Comparison of ENCODE assay signal across 15 cellular contexts in genomic region chr11:8265681-8266241, GRCh38. TPM values are rescaled to one million over a fixed set of nuclear protein-coding genes. Genes with fewer than 3 reads are reported as not detected.
A peak's percentile ranks its signal among the peaks of the same experiment; 100 is the strongest.
DNase-seq lines count a peak whose midpoint lies in the region; FAIRE-seq and TF ChIP-seq lines count a peak whose summit lies in the region.
"Had no signal": no experiment of that assay in that cellular context is flagged by ENCODE, and none has a peak within 500 bp of the region (broad histone marks: within the 10 kb centered on the region; RNA-seq: fewer than 3 reads in every experiment).

No MANE protein-coding gene starts in this region.

- H3K56ac ChIP-seq in H1 (replicated peaks; ENCODE audit: insufficient read length, low read depth, low read length), result no peak overlapping the region

- no peak for FAIRE-seq in H1 (lab: Jason Lieb, UNC)

- TF ChIP-seq RAD21 in H1 (IDR thresholded peaks at IDR 0.05 in 1 of 2, conservative IDR thresholded peaks at IDR 0.05 in 1 of 2; ENCODE audit: low read depth in 2 of 2, low read length in 2 of 2), result peak; percentile 54 to 65

- DNase-seq in H1 (ENCODE audit: low read depth in 1 of 2, low spot score in 2 of 2), result no peak
- peak; percentile 79 for DNase-seq in osteoblast (ENCODE audit: insufficient read length, low spot score, missing footprints)
- no peak for DNase-seq in NCI-H2171 (lab: John Stamatoyannopoulos, UW)
- no peak for DNase-seq in activated CD4-positive, alpha-beta T cell treated with anti-CD3 and anti-CD28 coated beads for 4 hours
- no peak for DNase-seq in kidney tubule cell (ENCODE audit: low spot score)
- DNase-seq: activated CD8-positive, alpha-beta memory T cell treated with anti-CD3 and anti-CD28 coated beads, Interleukin-2, amount 50 U/mL, for 4 hours; EL; esophagus squamous epithelium; NCI-H510A had no signal

- H2AFZ ChIP-seq in OCI-LY3 (ENCODE audit: low read depth, low read length), result no peak overlapping the region
- no peak overlapping the region for H2AFZ ChIP-seq in H1 (ENCODE audit: low read length)
- no peak overlapping the region for H2AFZ ChIP-seq in osteoblast (ENCODE audit: low read length)

- H4K8ac ChIP-seq in H1 (ENCODE audit: extremely low read depth, insufficient read depth, low read length), result no peak overlapping the region

- CTCF ChIA-PET in H1 (lab: Charles Lee; ENCODE audit: partially characterized antibody), result interaction anchor here (0.6 to 16.6 kb wide), 33 partner anchors 9 to 814 kb away, joined by 3 to 171 read pairs (median 11); no protein-coding TSS in a partner anchor

- H2BK120ac ChIP-seq in H1 (replicated peaks; ENCODE audit: low read depth, low read length), result no peak overlapping the region

- H3K9me3 ChIP-seq in OCI-LY3 (ENCODE audit: insufficient read depth, low read length), result no peaks in the 10 kb centered on the region
- no peaks in the 10 kb centered on the region for H3K9me3 ChIP-seq in H1 (ENCODE audit: insufficient read depth in 2 of 2, low read depth in 1 of 2, low read length in 1 of 2)
- H3K9me3 ChIP-seq in osteoblast (ENCODE audit: low read depth, low read length), result no peaks in the 10 kb centered on the region
- H3K9me3 ChIP-seq: esophagus squamous epithelium, tibial artery had no signal

- no peaks in the 10 kb centered on the region for H3K79me1 ChIP-seq in H1 (ENCODE audit: low read depth, low read length)

- H3K27me3 ChIP-seq in OCI-LY3 (ENCODE audit: low read depth, low read length) (peaks cover 19% of the 10 kb centered on the region; the same call in 1 of the 2 replicates), H1 (replicated peaks in 1 of 4; ENCODE audit: control insufficient read depth in 3 of 4, extremely low read depth in 1 of 4, insufficient read depth in 3 of 4, low read length in 3 of 4) (peaks cover 60 to 96% (median 87%) of the 10 kb centered on the region in 4 experiments), osteoblast (ENCODE audit: insufficient read depth, low read length) (peaks cover 87% of the 10 kb centered on the region)

- no peak overlapping the region for H2BK12ac ChIP-seq in H1 (ENCODE audit: low read depth, low read length)

- H3K4me2 ChIP-seq in OCI-LY3 (ENCODE audit: low read length) (no peak overlapping the region), H1 (ENCODE audit: insufficient read depth in 1 of 2, low read depth in 2 of 2, low read length in 2 of 2) (no peak overlapping the region), osteoblast (ENCODE audit: insufficient read depth, low read length) (no peak overlapping the region)
- H3K4me2 ChIP-seq: KMS-11 had no signal

- H3K14ac ChIP-seq in H1 (ENCODE audit: insufficient read length), result no peak overlapping the region

- H2AK5ac ChIP-seq in H1 (ENCODE audit: low read depth, low read length), result no peak overlapping the region

- H3K9ac ChIP-seq in OCI-LY3 (ENCODE audit: low read length) (no peak overlapping the region), H1 (replicated peaks in 1 of 4; ENCODE audit: extremely low read depth in 1 of 4, low read depth in 3 of 4, low read length in 3 of 4) (no peak overlapping the region)
- H3K9ac ChIP-seq: KMS-11 had no signal

- H3K4ac ChIP-seq in H1 (replicated peaks; ENCODE audit: insufficient read length, low read depth, low read length), result no peak overlapping the region

- H4K5ac ChIP-seq in H1 (ENCODE audit: insufficient read length, low read depth, low read length), result no peak overlapping the region

- H2BK15ac ChIP-seq in H1 (ENCODE audit: low read length), result 0 out of 2 replicates have a peak overlapping the region, but pooled peaks have one; percentile 81

- TF ChIP-seq POLR2A in H1 (IDR thresholded peaks at IDR 0.05; ENCODE audit: control extremely low read depth in 1 of 2, low read depth in 2 of 2, low read length in 2 of 2), result no peak

- H2BK5ac ChIP-seq in H1 (ENCODE audit: low read depth, low read length), result no peak overlapping the region

- no peak overlapping the region for H3K4me3 ChIP-seq in OCI-LY3 (ENCODE audit: low read length)
- no peak overlapping the region for H3K4me3 ChIP-seq in H1 (ENCODE audit: extremely low read depth in 1 of 4, insufficient read depth in 2 of 4, low read depth in 3 of 4, low read length in 4 of 4)
- no peak overlapping the region for H3K4me3 ChIP-seq in osteoblast (ENCODE audit: insufficient read depth, low read length)
- H3K4me3 ChIP-seq: esophagus squamous epithelium, tibial artery had no signal

- H3K36me3 ChIP-seq in OCI-LY3 (replicated peaks; ENCODE audit: low read depth, low read length) (no peaks in the 10 kb centered on the region), H1 (ENCODE audit: control insufficient read depth in 2 of 4, insufficient read depth in 4 of 4, low read length in 3 of 4) (peaks cover 0 to 7% (median 0%) of the 10 kb centered on the region in 4 experiments; a peak in 1 of 8 replicates), osteoblast (ENCODE audit: insufficient read depth, low read length) (no peaks in the 10 kb centered on the region)
- H3K36me3 ChIP-seq: esophagus squamous epithelium, tibial artery had no signal

- H3K79me2 ChIP-seq in OCI-LY3 (ENCODE audit: low read length) (no peaks in the 10 kb centered on the region), H1 (ENCODE audit: control insufficient read depth in 1 of 2, insufficient read depth in 2 of 2, low read length in 2 of 2) (no peaks in the 10 kb centered on the region), osteoblast (ENCODE audit: insufficient read depth, low read length) (no peaks in the 10 kb centered on the region)

- no peak overlapping the region for H3K23ac ChIP-seq in H1 (ENCODE audit: insufficient read length)

- H3K18ac ChIP-seq in H1 (ENCODE audit: extremely low read depth, low read length), result no peak overlapping the region

- POLR2A ChIA-PET in H1 (lab: Charles Lee; ENCODE audit: partially characterized antibody), result no interaction called here

- H2BK20ac ChIP-seq in H1 (ENCODE audit: low read length), result no peak overlapping the region

- H4K20me1 ChIP-seq in OCI-LY3 (ENCODE audit: insufficient read depth, low read length), result no peaks in the 10 kb centered on the region
- H4K20me1 ChIP-seq in H1 (replicated peaks in 1 of 2; ENCODE audit: control insufficient read depth in 1 of 2, insufficient read depth in 2 of 2, low read length in 2 of 2), result peaks cover 0 to 9% of the 10 kb centered on the region in 2 experiments
- peaks cover 3% of the 10 kb centered on the region for H4K20me1 ChIP-seq in osteoblast (ENCODE audit: insufficient read depth, low read length)

- 0 out of 2 replicates have a peak, but pooled peaks cover 3% of the 10 kb centered on the region for H3K4me1 ChIP-seq in OCI-LY3 (ENCODE audit: low read length)
- H3K4me1 ChIP-seq in H1 (replicated peaks in 1 of 4; ENCODE audit: control insufficient read depth in 3 of 4, insufficient read depth in 4 of 4, low read length in 3 of 4), result peaks cover 0 to 13% (median 8%) of the 10 kb centered on the region in 4 experiments; a peak in 6 of 7 replicates
- peaks cover 11% of the 10 kb centered on the region for H3K4me1 ChIP-seq in osteoblast (ENCODE audit: insufficient read depth, low read length)

- peaks cover 15% of the 10 kb centered on the region; the same call in 1 of the 2 replicates for H3K23me2 ChIP-seq in H1 (ENCODE audit: low read depth, low read length)

- H3K27ac ChIP-seq in OCI-LY3 (ENCODE audit: low read length) (no peak overlapping the region), H1 (ENCODE audit: low read depth, low read length) (no peak overlapping the region), osteoblast (ENCODE audit: low read depth, low read length) (no peak overlapping the region)
- H3K27ac ChIP-seq: esophagus squamous epithelium, KMS-11, tibial artery had no signal

- TF ChIP-seq EP300 in H1 (IDR thresholded peaks at IDR 0.05; ENCODE audit: borderline replicate concordance in 1 of 2, low read depth in 2 of 2, low read length in 2 of 2), result no peak

- H4K91ac ChIP-seq in H1 (replicated peaks; ENCODE audit: insufficient read length, low read length), result no peak overlapping the region

- TF ChIP-seq CTCF in GM12872 (IDR thresholded peaks at IDR 0.05; ENCODE audit: insufficient read depth, low read depth, low read length) (peak; percentile 16; the same call in 1 of the 3 replicates), OCI-LY3 (IDR thresholded peaks at IDR 0.05; ENCODE audit: low read depth, low read length) (peak; percentile 19; the same call in 1 of the 2 replicates), H1 (IDR thresholded peaks at IDR 0.05; ENCODE audit: control extremely low read depth in 1 of 3, insufficient read depth in 1 of 3, low read depth in 1 of 3, low read length in 3 of 3) (peak; percentile 63 to 77 (median 68)), osteoblast (IDR thresholded peaks at IDR 0.05; ENCODE audit: extremely low read depth, low read depth, low read length) (peak; percentile 29)

- 76% methylated on average over 6 of the region's 6 CpGs; no CpG with 5 or more reads in 1 of the 2 experiments for WGBS in H1 (ENCODE audit: extremely low coverage in 1 of 2, insufficient coverage in 1 of 2, insufficient read length in 1 of 2, insufficient replicate concordance in 2 of 2, low coverage in 1 of 2, low lambda C conversion rate in 2 of 2, missing lambda C conversion rate in 1 of 2), 2 experiments

TF ChIP-seq in H1, 55 proteins besides CTCF, POLR2A, EP300 and RAD21 (continues in another document):
- TF ChIP-seq NANOG (IDR thresholded peaks at IDR 0.05; ENCODE audit: insufficient read depth, low read depth, low read length, poor library complexity, severe bottlenecking), result no peak
- TF ChIP-seq BACH1 (IDR thresholded peaks at IDR 0.05; ENCODE audit: low read length), result no peak
- TF ChIP-seq ATF3 (IDR thresholded peaks at IDR 0.05; ENCODE audit: insufficient read depth, low read depth, low read length), result no peak
- no peak for TF ChIP-seq SIX5 (IDR thresholded peaks at IDR 0.05; ENCODE audit: low read depth, low read length)
- TF ChIP-seq JUN (IDR thresholded peaks at IDR 0.05; ENCODE audit: low read depth, low read length), result no peak
- no peak for TF ChIP-seq YY1 (IDR thresholded peaks at IDR 0.05; ENCODE audit: low read depth, low read length)
- no peak for TF ChIP-seq CHD1 (IDR thresholded peaks at IDR 0.05; ENCODE audit: low read depth, low read length)
- TF ChIP-seq SIRT6 (IDR thresholded peaks at IDR 0.05; ENCODE audit: low read length), result no peak

RNA-seq across cellular contexts. Expression of gene LMO1, which starts 2.1 kb away (rescaled TPM):
- total RNA-seq in H1 (2021; fragmentation: NEBNext Ultra II Directional; extraction: Animal tissue kit (Norgen Biotek cat#: 25700)), result not detected in 2 replicates
- 0.17 and 0.30 TPM in 2 replicates for polyA plus RNA-seq in H1 (2011; rRNA removed)
- 0.32 TPM for polyA plus RNA-seq in H1 (2011; cell fraction: cytosol; rRNA removed)
- 0.37 TPM for polyA plus RNA-seq in H1 (2011; cell fraction: nucleus; rRNA removed)
- 0.19 to 0.85 TPM (median 0.46 TPM) in 4 replicates for polyA plus RNA-seq in H1 (2012, experiment 1 of 2)
- 0.45 TPM for polyA plus RNA-seq in H1 (2012, experiment 2 of 2)
- polyA plus RNA-seq in H1 (2013, experiment 1 of 2), result 0.20 TPM
- 0.11 TPM for polyA plus RNA-seq in H1 (2013, experiment 2 of 2)
- 0.44 TPM in 1 of 2 replicates, not detected in the other for polyA minus RNA-seq in H1 (2011; rRNA and poly(A)+ RNA removed)
- polyA minus RNA-seq in H1 (2011; cell fraction: cytosol; rRNA and poly(A)+ RNA removed), result not detected
- polyA minus RNA-seq in H1 (2011; cell fraction: nucleus; rRNA and poly(A)+ RNA removed), result not detected
- total RNA-seq in osteoblast, result not detected in 2 replicates
- total RNA-seq: aorta, esophagus squamous epithelium, left colon had no signal
- polyA plus RNA-seq: aorta had no signal

Comparison
In these comparisons a context has a peak if more than half of its experiments do, and no peak if none do; other contexts are left out.
1. CTCF ChIP-seq: peak in every context shown above with its lines; median percentile 68 in H1; 29 in osteoblast; 19 in OCI-LY3; 16 in GM12872.